ENCODE assay signal across 8 cellular contexts in genomic region chr6:151040888-151041521, GRCh38.
DNase-seq lines count a peak whose midpoint lies in the region; FAIRE-seq and TF ChIP-seq lines count a peak whose summit lies in the region.
"Not testable (repeated sequence)": the region's sequence is repeated elsewhere in the genome, so short reads cannot be mapped to it uniquely, and the experiment has no call there.

No MANE protein-coding gene starts in this region.

- H3K4me3 Mint-ChIP-seq in astrocyte (ENCODE audit: unreplicated experiment) = peak overlapping the region; percentile 68

- peaks cover 34% of the 10 kb centered on the region for H3K36me3 ChIP-seq in HUES6 (ENCODE audit: control insufficient read depth, insufficient read depth, low read length)
- H3K36me3 ChIP-seq in Peyer's patch; astrocyte (ENCODE audit: insufficient read depth, low read length); esophagus squamous epithelium; kidney (ENCODE audit: control insufficient read depth in 1 of 2, insufficient read depth in 2 of 2, low read length in 2 of 2); thyroid gland: not testable (repeated sequence)

- H3K9me3 Mint-ChIP-seq in astrocyte (ENCODE audit: unreplicated experiment) = not testable (repeated sequence)

- H3K9me3 ChIP-seq in HUES6 (ENCODE audit: control insufficient read depth, insufficient read depth, low read depth, low read length); Peyer's patch; astrocyte (ENCODE audit: insufficient read depth, low read depth, low read length); esophagus squamous epithelium; kidney (ENCODE audit: control insufficient read depth in 1 of 2, low read length in 2 of 2); thyroid gland: not testable (repeated sequence)

- H3K36me3 Mint-ChIP-seq in astrocyte (ENCODE audit: low read depth, unreplicated experiment) = peaks cover 32% of the 10 kb centered on the region

- peak in 3 of 6 experiments; percentile 8 to 23 (median 20) for TF ChIP-seq CTCF in Peyer's patch (IDR thresholded peaks at IDR 0.05)
- TF ChIP-seq CTCF in astrocyte (IDR thresholded peaks at IDR 0.05; ENCODE audit: insufficient read depth, low read depth, low read length); kidney (IDR thresholded peaks at IDR 0.05; ENCODE audit: borderline replicate concordance, extremely low read depth, insufficient read depth); thyroid gland (IDR thresholded peaks at IDR 0.05): not testable (repeated sequence)
- peak in 2 of 6 experiments; percentile 10 to 24 for TF ChIP-seq CTCF in esophagus squamous epithelium (IDR thresholded peaks at IDR 0.05)

- DNase-seq in CMK (ENCODE audit: low read depth) = peak; percentile 80
- peak in 2 of 3 donors; percentile 57 to 77 for DNase-seq in Peyer's patch
- peak; percentile 97 for DNase-seq in astrocyte (ENCODE audit: low read depth)
- peak; percentile 11 for DNase-seq in esophagus squamous epithelium (lab: John Stamatoyannopoulos, UW)
- DNase-seq in kidney = peak; percentile 94
- peak; percentile 98 for DNase-seq in non-pigmented ciliary epithelial cell (ENCODE audit: low read depth)
- peak; percentile 37 to 46 for DNase-seq in thyroid gland

- not testable (repeated sequence) for H3K4me3 ChIP-seq in HUES6 (ENCODE audit: low read depth, low read length); Peyer's patch; astrocyte (ENCODE audit: insufficient read depth, low read depth, low read length); kidney (ENCODE audit: low read length in 2 of 2); thyroid gland (replicated peaks in 1 of 3)
- peak overlapping the region in 1 of 4 donors; percentile 8 for H3K4me3 ChIP-seq in esophagus squamous epithelium

- H2AFZ ChIP-seq in astrocyte (ENCODE audit: low read depth, low read length) = not testable (repeated sequence)

- H3K9ac ChIP-seq in HUES6 (ENCODE audit: low read length) = peak overlapping the region; percentile 7
- peak overlapping the region; percentile 84 for H3K9ac ChIP-seq in astrocyte (ENCODE audit: low read length)
- H3K9ac ChIP-seq in kidney (ENCODE audit: low read length in 2 of 2) = peak overlapping the region in 1 of 2 donors; percentile 3

- peak overlapping the region; percentile 98 for H3K27ac Mint-ChIP-seq in astrocyte (ENCODE audit: unreplicated experiment)

- peaks cover 11% of the 10 kb centered on the region for H3K79me2 ChIP-seq in astrocyte (ENCODE audit: insufficient read depth, low read length)

- H4K20me1 ChIP-seq in astrocyte (ENCODE audit: insufficient read depth, low read length) = not testable (repeated sequence)

- 47 to 49% methylated on average over 5 to 6 of the region's 12 CpGs for WGBS in esophagus squamous epithelium, 2 donors
- WGBS in thyroid gland, 2 donors = 61 to 72% methylated on average over 12 of the region's 12 CpGs

- H3K27ac ChIP-seq in HUES6 (ENCODE audit: low read depth, low read length) (peak overlapping the region; percentile 36; the same call in 1 of the 2 replicates), Peyer's patch (peak overlapping the region; percentile 17 to 75 (median 47)), astrocyte (ENCODE audit: low read depth, low read length) (peak overlapping the region; percentile 99), esophagus squamous epithelium (peak overlapping the region; percentile 27 to 79 (median 78)), kidney (ENCODE audit: low read depth in 2 of 2, low read length in 2 of 2) (peak overlapping the region; percentile 71 to 92), thyroid gland (peak overlapping the region in 2 of 3 donors; percentile 37)

- peak overlapping the region; percentile 60 for H3K4me2 ChIP-seq in astrocyte (ENCODE audit: low read length)

- H3K27me3 Mint-ChIP-seq in astrocyte (ENCODE audit: low read depth, unreplicated experiment) = not testable (repeated sequence)

- intact Hi-C loops in esophagus squamous epithelium (cut with DNase I); kidney (cut with DNase I); thyroid gland (cut with DNase I): not testable (repeated sequence)

- H3K4me1 Mint-ChIP-seq in astrocyte (ENCODE audit: low read depth, unreplicated experiment) = peaks cover 84% of the 10 kb centered on the region

- TF ChIP-seq POLR2A in Peyer's patch (IDR thresholded peaks at IDR 0.05) (peak in 1 of 2 donors; percentile 25), esophagus squamous epithelium (IDR thresholded peaks at IDR 0.05) (peak in 1 of 4 donors; percentile 14)
- not testable (repeated sequence) for TF ChIP-seq POLR2A in thyroid gland (IDR thresholded peaks at IDR 0.05)

- not testable (repeated sequence) for FAIRE-seq in astrocyte (lab: Jason Lieb, UNC); kidney (lab: Jason Lieb, UNC)

- H3K27me3 ChIP-seq in HUES6 (ENCODE audit: control insufficient read depth, insufficient read depth, low read length); Peyer's patch; astrocyte (ENCODE audit: insufficient read depth, low read length); esophagus squamous epithelium; thyroid gland: not testable (repeated sequence)

- peaks cover 20% of the 10 kb centered on the region for H3K4me1 ChIP-seq in HUES6 (ENCODE audit: control insufficient read depth, insufficient read depth, low read length)
- peaks cover 0 to 19% (median 2%) of the 10 kb centered on the region in 4 donors for H3K4me1 ChIP-seq in Peyer's patch
- peaks cover 75% of the 10 kb centered on the region for H3K4me1 ChIP-seq in astrocyte (ENCODE audit: insufficient read depth, low read length)
- H3K4me1 ChIP-seq in esophagus squamous epithelium = peaks cover 4 to 39% (median 18%) of the 10 kb centered on the region in 3 donors
- peaks cover 13 to 16% of the 10 kb centered on the region in 2 donors for H3K4me1 ChIP-seq in kidney (ENCODE audit: control insufficient read depth in 1 of 2, insufficient read depth in 1 of 2, low read depth in 1 of 2, low read length in 2 of 2)
- H3K4me1 ChIP-seq in thyroid gland = peaks cover 7 to 28% of the 10 kb centered on the region in 2 donors

Comparison
In these comparisons a context has a peak if more than half of its experiments do, and no peak if none do; other contexts are left out.
1. DNase-seq: peak in every context shown above with its lines; median percentile 98 in non-pigmented ciliary epithelial cell; 97 in astrocyte; 94 in kidney; 80 in CMK; 67 in Peyer's patch; 42 in thyroid gland; 11 in esophagus squamous epithelium.
2. H3K27ac ChIP-seq: peak in every context shown above with its lines; median percentile 99 in astrocyte; 82 in kidney; 78 in esophagus squamous epithelium; 47 in Peyer's patch; 37 in thyroid gland; 36 in HUES6.